27 cellular contexts compared by ENCODE assay signal in genomic region chr5:131156971-131157370, GRCh38.
"Had no signal": no experiment of that assay in that cellular context is flagged by ENCODE, and none has a peak within 500 bp of the region (broad histone marks: within the 10 kb centered on the region; RNA-seq: fewer than 3 reads in every experiment).

No MANE protein-coding gene starts in this region.

- ATAC-seq: activated T-cell treated with anti-CD3 and anti-CD28 coated beads, Interleukin-2, amount 50 U/mL, for 72 hours had no signal

- H3K27ac Mint-ChIP-seq: activated T-cell treated with anti-CD3 and anti-CD28 coated beads, Interleukin-2, amount 50 U/mL, for 72 hours; activated T-helper 2 cell treated with anti-CD3 and anti-CD28 coated beads, Interferon-gamma antibody, Interleukin-2, Interleukin-4, amounts not matched to agents 10 μg/mL and 5 μg/mL and 100 μg/mL, durations not matched to agents 14 hours and 24 hours and 36 hours had no signal

- H3K4me1 ChIP-seq: Peyer's patch had no signal

- FAIRE-seq: TTC549 had no signal

- H3K4me3 ChIP-seq: cardiac muscle cell, Peyer's patch had no signal

- H3K27me3 Mint-ChIP-seq: activated CD4-positive, alpha-beta memory T cell treated with anti-CD3 and anti-CD28 coated beads for 36 hours; activated CD4-positive, alpha-beta T cell treated with anti-CD3 and anti-CD28 coated beads, Interleukin-2, amount 10 ng/mL, durations not matched to agents 7 days and 5 days; activated naive CD4-positive, alpha-beta T cell treated with anti-CD3 and anti-CD28 coated beads, Interleukin-2, amount 10 ng/mL, durations not matched to agents 7 days and 5 days; activated naive CD8-positive, alpha-beta T cell treated with anti-CD3 and anti-CD28 coated beads for 36 hours had no signal

- H3K27ac ChIP-seq: brain microvascular endothelial cell, cardiac muscle cell, Peyer's patch, RWPE1 had no signal

- H3K9me3 Mint-ChIP-seq: activated CD4-positive, alpha-beta memory T cell treated with anti-CD3 and anti-CD28 coated beads for 36 hours; activated naive CD4-positive, alpha-beta T cell treated with anti-CD3 and anti-CD28 coated beads, Interleukin-2, amount 10 ng/mL, durations not matched to agents 7 days and 5 days; activated T-cell treated with anti-CD3 and anti-CD28 coated beads, Interleukin-2, amount 50 U/mL, for 72 hours; activated T-helper 2 cell treated with anti-CD3 and anti-CD28 coated beads, Interferon-gamma antibody, Interleukin-2, Interleukin-4, amounts not matched to agents 10 μg/mL and 5 μg/mL and 100 μg/mL, durations not matched to agents 14 hours and 24 hours and 36 hours had no signal

- H3K27me3 ChIP-seq: brain microvascular endothelial cell, cardiac muscle cell, Peyer's patch had no signal

- H3K9me3 ChIP-seq: Peyer's patch had no signal

- H3K4me3 Mint-ChIP-seq: activated CD4-positive, alpha-beta memory T cell treated with anti-CD3 and anti-CD28 coated beads for 36 hours; activated CD4-positive, alpha-beta T cell treated with anti-CD3 and anti-CD28 coated beads, Interleukin-2, amount 10 ng/mL, durations not matched to agents 7 days and 5 days; activated naive CD4-positive, alpha-beta T cell treated with anti-CD3 and anti-CD28 coated beads, Interleukin-2, amount 10 ng/mL, durations not matched to agents 7 days and 5 days; activated naive CD8-positive, alpha-beta T cell treated with anti-CD3 and anti-CD28 coated beads for 36 hours; activated T-cell treated with anti-CD3 and anti-CD28 coated beads, Interleukin-2, amount 50 U/mL, for 72 hours had no signal

- DNase-seq: activated CD4-positive, alpha-beta memory T cell treated with anti-CD3 and anti-CD28 coated beads for 36 hours; activated CD4-positive, alpha-beta T cell treated with anti-CD3 and anti-CD28 coated beads, Interleukin-2, amount 10 ng/mL, durations not matched to agents 7 days and 5 days; activated CD4-positive, CD25-positive, alpha-beta regulatory T cell; activated CD8-positive, alpha-beta memory T cell treated with anti-CD3 and anti-CD28 coated beads, Interleukin-2, amount 50 U/mL, for 4 hours; activated gamma-delta T cell treated with Interleukin-2 at 50 U/mL for 16 hours; activated naive CD4-positive, alpha-beta T cell treated with anti-CD3 and anti-CD28 coated beads, Interleukin-2, amount 10 ng/mL, durations not matched to agents 7 days and 5 days; activated naive CD8-positive, alpha-beta T cell treated with anti-CD3 and anti-CD28 coated beads for 36 hours; activated T-cell treated with anti-CD3 and anti-CD28 coated beads, Interleukin-2, amount 50 U/mL, for 72 hours; brain microvascular endothelial cell; NCI-H1048; NCI-H146; NCI-H187 treated with DMSO at 0.1 percent for 48 hours; NCI-H2081 treated with DMSO at 0.1 percent for 48 hours; NCI-H2171 treated with DMSO at 0.1 percent for 48 hours; NCI-H226; NCI-H526 treated with DMSO at 0.1 percent for 48 hours; NCI-H82; NK-92 treated with Interleukin-12 subunit alpha and Interleukin-12 subunit beta, amount 100 ng/mL, for 24 hours; OCI-M1; Peyer's patch; SHP77 treated with DMSO at 0.1 percent for 48 hours; T-helper 2 cell; T1000 had no signal
